In the genomic region with DNA sequence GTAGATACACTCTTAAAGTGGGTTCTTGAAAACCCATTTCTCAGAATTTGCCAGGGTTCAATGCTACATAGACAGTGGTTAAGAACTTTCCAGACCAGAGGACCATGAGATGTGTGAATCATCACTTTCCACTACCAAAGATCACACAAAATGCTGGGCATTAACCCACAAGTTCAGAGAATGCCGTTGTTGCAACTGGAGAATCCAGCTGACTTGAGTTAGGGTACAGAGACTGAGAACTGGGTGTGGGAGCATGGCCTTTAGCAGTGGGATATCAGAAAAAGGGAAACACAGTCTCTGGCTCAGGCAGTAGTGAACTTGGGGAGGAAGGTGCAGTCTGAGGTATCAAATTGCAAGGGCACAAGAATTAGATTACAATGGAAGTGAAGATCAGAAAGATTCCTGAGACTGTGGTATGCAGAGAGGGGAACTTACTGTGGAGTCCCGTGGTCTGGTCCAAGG, we compare ENCODE assay signal across 2 cellular contexts.
TF ChIP-seq lines count a peak whose summit lies in the region.

No MANE protein-coding gene starts in this region.

TF ChIP-seq in SK-N-SH treated with all-trans-retinoic acid at 6 μM for 48 hours, 23 proteins besides CTCF, POLR2A, EP300 and RAD21 (continued from another document):
- TF ChIP-seq, protein P1, sequence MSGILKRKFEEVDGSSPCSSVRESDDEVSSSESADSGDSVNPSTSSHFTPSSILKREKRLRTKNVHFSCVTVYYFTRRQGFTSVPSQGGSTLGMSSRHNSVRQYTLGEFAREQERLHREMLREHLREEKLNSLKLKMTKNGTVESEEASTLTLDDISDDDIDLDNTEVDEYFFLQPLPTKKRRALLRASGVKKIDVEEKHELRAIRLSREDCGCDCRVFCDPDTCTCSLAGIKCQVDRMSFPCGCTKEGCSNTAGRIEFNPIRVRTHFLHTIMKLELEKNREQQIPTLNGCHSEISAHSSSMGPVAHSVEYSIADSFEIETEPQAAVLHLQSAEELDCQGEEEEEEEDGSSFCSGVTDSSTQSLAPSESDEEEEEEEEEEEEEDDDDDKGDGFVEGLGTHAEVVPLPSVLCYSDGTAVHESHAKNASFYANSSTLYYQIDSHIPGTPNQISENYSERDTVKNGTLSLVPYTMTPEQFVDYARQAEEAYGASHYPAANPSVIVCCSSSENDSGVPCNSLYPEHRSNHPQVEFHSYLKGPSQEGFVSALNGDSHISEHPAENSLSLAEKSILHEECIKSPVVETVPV (CRISPR knock-in tag; IDR thresholded peaks at IDR 0.05) = no peak
- TF ChIP-seq BACH2 (CRISPR knock-in tag; IDR thresholded peaks at IDR 0.05; ENCODE audit: borderline replicate concordance) (no peak), TCF4 (CRISPR knock-in tag; IDR thresholded peaks at IDR 0.05; ENCODE audit: borderline replicate concordance) (no peak), ESRRG (CRISPR knock-in tag; IDR thresholded peaks at IDR 0.05) (no peak), ARNTL (CRISPR knock-in tag; IDR thresholded peaks at IDR 0.05; ENCODE audit: borderline replicate concordance, low read depth) (no peak), ZNF70 (CRISPR knock-in tag; IDR thresholded peaks at IDR 0.05) (no peak), RARB (CRISPR knock-in tag; IDR thresholded peaks at IDR 0.05) (no peak), ISL1 (CRISPR knock-in tag; IDR thresholded peaks at IDR 0.05) (no peak), SNAI2 (CRISPR knock-in tag; IDR thresholded peaks at IDR 0.05) (no peak), PPARA (CRISPR knock-in tag; IDR thresholded peaks at IDR 0.05; ENCODE audit: borderline replicate concordance) (no peak), CSDC2 (CRISPR knock-in tag; IDR thresholded peaks at IDR 0.05) (no peak)
- TF ChIP-seq, protein P2, sequence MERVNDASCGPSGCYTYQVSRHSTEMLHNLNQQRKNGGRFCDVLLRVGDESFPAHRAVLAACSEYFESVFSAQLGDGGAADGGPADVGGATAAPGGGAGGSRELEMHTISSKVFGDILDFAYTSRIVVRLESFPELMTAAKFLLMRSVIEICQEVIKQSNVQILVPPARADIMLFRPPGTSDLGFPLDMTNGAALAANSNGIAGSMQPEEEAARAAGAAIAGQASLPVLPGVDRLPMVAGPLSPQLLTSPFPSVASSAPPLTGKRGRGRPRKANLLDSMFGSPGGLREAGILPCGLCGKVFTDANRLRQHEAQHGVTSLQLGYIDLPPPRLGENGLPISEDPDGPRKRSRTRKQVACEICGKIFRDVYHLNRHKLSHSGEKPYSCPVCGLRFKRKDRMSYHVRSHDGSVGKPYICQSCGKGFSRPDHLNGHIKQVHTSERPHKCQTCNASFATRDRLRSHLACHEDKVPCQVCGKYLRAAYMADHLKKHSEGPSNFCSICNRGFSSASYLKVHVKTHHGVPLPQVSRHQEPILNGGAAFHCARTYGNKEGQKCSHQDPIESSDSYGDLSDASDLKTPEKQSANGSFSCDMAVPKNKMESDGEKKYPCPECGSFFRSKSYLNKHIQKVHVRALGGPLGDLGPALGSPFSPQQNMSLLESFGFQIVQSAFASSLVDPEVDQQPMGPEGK (CRISPR knock-in tag; IDR thresholded peaks at IDR 0.05; ENCODE audit: borderline replicate concordance) = no peak
- TF ChIP-seq, protein P3, sequence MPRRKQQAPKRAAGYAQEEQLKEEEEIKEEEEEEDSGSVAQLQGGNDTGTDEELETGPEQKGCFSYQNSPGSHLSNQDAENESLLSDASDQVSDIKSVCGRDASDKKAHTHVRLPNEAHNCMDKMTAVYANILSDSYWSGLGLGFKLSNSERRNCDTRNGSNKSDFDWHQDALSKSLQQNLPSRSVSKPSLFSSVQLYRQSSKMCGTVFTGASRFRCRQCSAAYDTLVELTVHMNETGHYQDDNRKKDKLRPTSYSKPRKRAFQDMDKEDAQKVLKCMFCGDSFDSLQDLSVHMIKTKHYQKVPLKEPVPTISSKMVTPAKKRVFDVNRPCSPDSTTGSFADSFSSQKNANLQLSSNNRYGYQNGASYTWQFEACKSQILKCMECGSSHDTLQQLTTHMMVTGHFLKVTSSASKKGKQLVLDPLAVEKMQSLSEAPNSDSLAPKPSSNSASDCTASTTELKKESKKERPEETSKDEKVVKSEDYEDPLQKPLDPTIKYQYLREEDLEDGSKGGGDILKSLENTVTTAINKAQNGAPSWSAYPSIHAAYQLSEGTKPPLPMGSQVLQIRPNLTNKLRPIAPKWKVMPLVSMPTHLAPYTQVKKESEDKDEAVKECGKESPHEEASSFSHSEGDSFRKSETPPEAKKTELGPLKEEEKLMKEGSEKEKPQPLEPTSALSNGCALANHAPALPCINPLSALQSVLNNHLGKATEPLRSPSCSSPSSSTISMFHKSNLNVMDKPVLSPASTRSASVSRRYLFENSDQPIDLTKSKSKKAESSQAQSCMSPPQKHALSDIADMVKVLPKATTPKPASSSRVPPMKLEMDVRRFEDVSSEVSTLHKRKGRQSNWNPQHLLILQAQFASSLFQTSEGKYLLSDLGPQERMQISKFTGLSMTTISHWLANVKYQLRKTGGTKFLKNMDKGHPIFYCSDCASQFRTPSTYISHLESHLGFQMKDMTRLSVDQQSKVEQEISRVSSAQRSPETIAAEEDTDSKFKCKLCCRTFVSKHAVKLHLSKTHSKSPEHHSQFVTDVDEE (CRISPR knock-in tag; IDR thresholded peaks at IDR 0.05) = no peak
- TF ChIP-seq, protein P4, sequence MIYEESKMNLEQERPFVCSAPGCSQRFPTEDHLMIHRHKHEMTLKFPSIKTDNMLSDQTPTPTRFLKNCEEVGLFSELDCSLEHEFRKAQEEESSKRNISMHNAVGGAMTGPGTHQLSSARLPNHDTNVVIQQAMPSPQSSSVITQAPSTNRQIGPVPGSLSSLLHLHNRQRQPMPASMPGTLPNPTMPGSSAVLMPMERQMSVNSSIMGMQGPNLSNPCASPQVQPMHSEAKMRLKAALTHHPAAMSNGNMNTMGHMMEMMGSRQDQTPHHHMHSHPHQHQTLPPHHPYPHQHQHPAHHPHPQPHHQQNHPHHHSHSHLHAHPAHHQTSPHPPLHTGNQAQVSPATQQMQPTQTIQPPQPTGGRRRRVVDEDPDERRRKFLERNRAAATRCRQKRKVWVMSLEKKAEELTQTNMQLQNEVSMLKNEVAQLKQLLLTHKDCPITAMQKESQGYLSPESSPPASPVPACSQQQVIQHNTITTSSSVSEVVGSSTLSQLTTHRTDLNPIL (CRISPR knock-in tag; IDR thresholded peaks at IDR 0.05; ENCODE audit: low read depth) = no peak
- TF ChIP-seq, protein P5, sequence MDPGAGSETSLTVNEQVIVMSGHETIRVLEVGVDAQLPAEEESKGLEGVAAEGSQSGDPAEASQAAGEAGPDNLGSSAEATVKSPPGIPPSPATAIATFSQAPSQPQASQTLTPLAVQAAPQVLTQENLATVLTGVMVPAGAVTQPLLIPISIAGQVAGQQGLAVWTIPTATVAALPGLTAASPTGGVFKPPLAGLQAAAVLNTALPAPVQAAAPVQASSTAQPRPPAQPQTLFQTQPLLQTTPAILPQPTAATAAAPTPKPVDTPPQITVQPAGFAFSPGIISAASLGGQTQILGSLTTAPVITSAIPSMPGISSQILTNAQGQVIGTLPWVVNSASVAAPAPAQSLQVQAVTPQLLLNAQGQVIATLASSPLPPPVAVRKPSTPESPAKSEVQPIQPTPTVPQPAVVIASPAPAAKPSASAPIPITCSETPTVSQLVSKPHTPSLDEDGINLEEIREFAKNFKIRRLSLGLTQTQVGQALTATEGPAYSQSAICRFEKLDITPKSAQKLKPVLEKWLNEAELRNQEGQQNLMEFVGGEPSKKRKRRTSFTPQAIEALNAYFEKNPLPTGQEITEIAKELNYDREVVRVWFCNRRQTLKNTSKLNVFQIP (CRISPR knock-in tag; IDR thresholded peaks at IDR 0.05; ENCODE audit: borderline replicate concordance, low read depth) = no peak

TF ChIP-seq in SK-N-SH, 30 proteins besides CTCF, POLR2A, EP300 and RAD21 (continued from another document):
- TF ChIP-seq, protein P6, sequence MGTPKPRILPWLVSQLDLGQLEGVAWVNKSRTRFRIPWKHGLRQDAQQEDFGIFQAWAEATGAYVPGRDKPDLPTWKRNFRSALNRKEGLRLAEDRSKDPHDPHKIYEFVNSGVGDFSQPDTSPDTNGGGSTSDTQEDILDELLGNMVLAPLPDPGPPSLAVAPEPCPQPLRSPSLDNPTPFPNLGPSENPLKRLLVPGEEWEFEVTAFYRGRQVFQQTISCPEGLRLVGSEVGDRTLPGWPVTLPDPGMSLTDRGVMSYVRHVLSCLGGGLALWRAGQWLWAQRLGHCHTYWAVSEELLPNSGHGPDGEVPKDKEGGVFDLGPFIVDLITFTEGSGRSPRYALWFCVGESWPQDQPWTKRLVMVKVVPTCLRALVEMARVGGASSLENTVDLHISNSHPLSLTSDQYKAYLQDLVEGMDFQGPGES (IDR thresholded peaks at IDR 0.05; ENCODE audit: low read depth, low read length) = no peak
- TF ChIP-seq RFX5 (IDR thresholded peaks at IDR 0.05; ENCODE audit: low read length) (no peak), TEAD4 (IDR thresholded peaks at IDR 0.05; ENCODE audit: borderline replicate concordance, insufficient read depth) (no peak), SIN3A (IDR thresholded peaks at IDR 0.05; ENCODE audit: borderline replicate concordance, low read depth, low read length) (no peak), CHD2 (IDR thresholded peaks at IDR 0.05; ENCODE audit: low read length, partially characterized antibody) (no peak), JUND (IDR thresholded peaks at IDR 0.05) (no peak), EZH2phosphoT487 (IDR thresholded peaks at IDR 0.05; ENCODE audit: borderline replicate concordance, low read depth) (no peak), YY1 (IDR thresholded peaks at IDR 0.05; ENCODE audit: low read depth) (no peak), SMC3 (IDR thresholded peaks at IDR 0.05; ENCODE audit: low read depth, low read length) (no peak), RXRA (IDR thresholded peaks at IDR 0.05; ENCODE audit: borderline replicate concordance, low read depth) (no peak), TAF1 (IDR thresholded peaks at IDR 0.05; ENCODE audit: borderline replicate concordance, low read depth, low read length) (no peak)
- TF ChIP-seq, protein P7, sequence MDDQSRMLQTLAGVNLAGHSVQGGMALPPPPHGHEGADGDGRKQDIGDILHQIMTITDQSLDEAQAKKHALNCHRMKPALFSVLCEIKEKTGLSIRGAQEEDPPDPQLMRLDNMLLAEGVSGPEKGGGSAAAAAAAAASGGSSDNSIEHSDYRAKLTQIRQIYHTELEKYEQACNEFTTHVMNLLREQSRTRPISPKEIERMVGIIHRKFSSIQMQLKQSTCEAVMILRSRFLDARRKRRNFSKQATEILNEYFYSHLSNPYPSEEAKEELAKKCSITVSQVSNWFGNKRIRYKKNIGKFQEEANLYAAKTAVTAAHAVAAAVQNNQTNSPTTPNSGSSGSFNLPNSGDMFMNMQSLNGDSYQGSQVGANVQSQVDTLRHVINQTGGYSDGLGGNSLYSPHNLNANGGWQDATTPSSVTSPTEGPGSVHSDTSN (IDR thresholded peaks at IDR 0.05) = no peak
- TF ChIP-seq, protein P8, sequence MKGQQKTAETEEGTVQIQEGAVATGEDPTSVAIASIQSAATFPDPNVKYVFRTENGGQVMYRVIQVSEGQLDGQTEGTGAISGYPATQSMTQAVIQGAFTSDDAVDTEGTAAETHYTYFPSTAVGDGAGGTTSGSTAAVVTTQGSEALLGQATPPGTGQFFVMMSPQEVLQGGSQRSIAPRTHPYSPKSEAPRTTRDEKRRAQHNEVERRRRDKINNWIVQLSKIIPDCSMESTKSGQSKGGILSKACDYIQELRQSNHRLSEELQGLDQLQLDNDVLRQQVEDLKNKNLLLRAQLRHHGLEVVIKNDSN (IDR thresholded peaks at IDR 0.05; ENCODE audit: borderline replicate concordance, low read depth) = no peak
TF ChIP-seq in SK-N-SH: peak in this region for 0.
